In the genomic region with DNA sequence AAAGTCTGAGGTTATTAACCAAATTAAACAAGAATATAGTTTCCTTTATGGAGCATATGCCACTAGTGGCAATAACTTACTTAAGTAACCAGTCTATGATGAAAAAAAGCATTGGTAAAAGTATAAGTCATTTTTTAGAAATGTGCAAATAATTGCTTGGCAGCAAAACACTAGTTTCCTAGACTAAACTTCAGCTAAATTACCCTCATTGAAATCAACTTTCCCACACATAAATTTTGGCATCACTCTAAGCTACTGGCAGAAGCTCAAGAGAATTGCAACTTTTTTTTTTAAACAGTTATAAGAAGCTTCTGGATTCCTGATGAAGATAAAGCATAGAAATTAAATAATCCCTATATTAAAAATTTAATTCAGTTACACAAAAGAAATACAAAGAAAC, we compare ENCODE assay signal across 23 cellular contexts. TPM values are rescaled to one million over a fixed set of nuclear protein-coding genes. Genes with fewer than 3 reads are reported as not detected.
DNase-seq lines count a peak whose midpoint lies in the region; ATAC-seq and TF ChIP-seq lines count a peak whose summit lies in the region.
"Had no signal": no experiment of that assay in that cellular context is flagged by ENCODE, and none has a peak within 500 bp of the region (broad histone marks: within the 10 kb centered on the region; RNA-seq: fewer than 3 reads in every experiment).

No MANE protein-coding gene starts in this region.

- H3K9me3 Mint-ChIP-seq in chondrocyte (ENCODE audit: low read depth) = no peaks in the 10 kb centered on the region
- no peaks in the 10 kb centered on the region for H3K9me3 Mint-ChIP-seq in naive thymus-derived CD8-positive, alpha-beta T cell
- H3K9me3 Mint-ChIP-seq: activated CD4-positive, alpha-beta T cell treated with anti-CD3 and anti-CD28 coated beads, Interleukin-2, amount 10 ng/mL, durations not matched to agents 7 days and 5 days; activated naive CD8-positive, alpha-beta T cell treated with anti-CD3 and anti-CD28 coated beads, Interleukin-2, amount 50 U/mL, for 24 hours; CD8-positive, alpha-beta memory T cell; immature natural killer cell; naive B cell; T-cell had no signal

- POLR2A ChIA-PET in AG04449 (lab: Yijun Ruan, JAX) = no interaction called here
- POLR2A ChIA-PET in naive thymus-derived CD8-positive, alpha-beta T cell (lab: Charles Lee) = no interaction called here

- TF ChIP-seq CTCF in AG04449 (IDR thresholded peaks at IDR 0.05; ENCODE audit: insufficient read depth, low read length, missing control alignments) = no peak
- no peak for TF ChIP-seq CTCF in chondrocyte (IDR thresholded peaks at IDR 0.05)

- H3K4me1 Mint-ChIP-seq in chondrocyte (ENCODE audit: low read depth) = peaks cover 54% of the 10 kb centered on the region
- H3K4me1 Mint-ChIP-seq in naive thymus-derived CD8-positive, alpha-beta T cell = peaks cover 0 to 2% (median 0%) of the 10 kb centered on the region in 4 donors
- H3K4me1 Mint-ChIP-seq: activated CD4-positive, alpha-beta T cell treated with anti-CD3 and anti-CD28 coated beads, Interleukin-2, amount 10 ng/mL, durations not matched to agents 7 days and 5 days; activated naive CD8-positive, alpha-beta T cell treated with anti-CD3 and anti-CD28 coated beads, Interleukin-2, amount 50 U/mL, for 24 hours; CD8-positive, alpha-beta memory T cell; immature natural killer cell; naive B cell; T-cell had no signal

- H3K4me3 Mint-ChIP-seq in chondrocyte (ENCODE audit: unreplicated experiment) = no peak overlapping the region
- H3K4me3 Mint-ChIP-seq in naive thymus-derived CD8-positive, alpha-beta T cell = no peak overlapping the region
- H3K4me3 Mint-ChIP-seq: activated CD4-positive, alpha-beta T cell treated with anti-CD3 and anti-CD28 coated beads, Interleukin-2, amount 10 ng/mL, durations not matched to agents 7 days and 5 days; activated naive CD8-positive, alpha-beta T cell treated with anti-CD3 and anti-CD28 coated beads, Interleukin-2, amount 50 U/mL, for 24 hours; CD8-positive, alpha-beta memory T cell; immature natural killer cell; naive B cell; T-cell had no signal

- ATAC-seq in GM19035 (IDR thresholded peaks at IDR 0.05; ENCODE audit: unreplicated experiment) = no peak
- ATAC-seq in naive thymus-derived CD8-positive, alpha-beta T cell = no peak
- ATAC-seq: activated naive CD8-positive, alpha-beta T cell treated with anti-CD3 and anti-CD28 coated beads, Interleukin-2, amount 50 U/mL, for 24 hours; esophagus mucosa; heart left ventricle; T-cell had no signal

- CTCF ChIA-PET in AG04449 (lab: Yijun Ruan, JAX) = interaction anchor here (1.4 kb wide), 1 partner anchor 148 kb away, joined by 4 read pairs; no protein-coding TSS in a partner anchor

- peaks cover 2% of the 10 kb centered on the region for H3K36me3 Mint-ChIP-seq in chondrocyte (ENCODE audit: low read depth)
- peaks cover 6 to 28% (median 14%) of the 10 kb centered on the region in 3 donors for H3K36me3 Mint-ChIP-seq in naive thymus-derived CD8-positive, alpha-beta T cell

- DNase-seq in AG04449 (ENCODE audit: low read depth, low spot score) (peak; percentile 21), M059J (ENCODE audit: low read depth) (peak; percentile 27), chondrocyte (ENCODE audit: low spot score) (no peak), medulla oblongata (ENCODE audit: extremely low spot score) (peak; percentile 20), G401 (ENCODE audit: low spot score) (no peak), NCI-H345 (lab: John Stamatoyannopoulos, UW) (no peak)
- no peak for DNase-seq in naive thymus-derived CD8-positive, alpha-beta T cell
- DNase-seq: activated CD4-positive, alpha-beta T cell treated with anti-CD3 and anti-CD28 coated beads, Interleukin-2, amount 10 ng/mL, durations not matched to agents 7 days and 5 days; activated naive CD8-positive, alpha-beta T cell treated with anti-CD3 and anti-CD28 coated beads, Interleukin-2, amount 50 U/mL, for 24 hours; CD8-positive, alpha-beta memory T cell; DND-41; heart left ventricle; immature natural killer cell; Kasumi-1; naive B cell; NCI-H1417 treated with DMSO at 0.1 percent for 48 hours; SHP77 treated with DMSO at 0.1 percent for 48 hours; stimulated activated CD4-positive, alpha-beta T cell treated with anti-CD3 and anti-CD28 coated beads, Interleukin-4, amount 100 ng/mL, for 1 hour; T-cell had no signal

- in situ Hi-C loops in G401 (cut with HindIII; ENCODE audit: low sequenced_read_pairs) = no loop called here

- peak overlapping the region; percentile 90 for H3K27ac Mint-ChIP-seq in chondrocyte (ENCODE audit: unreplicated experiment)
- H3K27ac Mint-ChIP-seq in naive thymus-derived CD8-positive, alpha-beta T cell = no peak overlapping the region
- H3K27ac Mint-ChIP-seq: activated CD4-positive, alpha-beta T cell treated with anti-CD3 and anti-CD28 coated beads, Interleukin-2, amount 10 ng/mL, durations not matched to agents 7 days and 5 days; activated naive CD8-positive, alpha-beta T cell treated with anti-CD3 and anti-CD28 coated beads, Interleukin-2, amount 50 U/mL, for 24 hours; immature natural killer cell; T-cell had no signal

- no peak overlapping the region for H3K4me3 ChIP-seq in AG04449 (ENCODE audit: low read depth, low read length)
- H3K4me3 ChIP-seq: heart left ventricle, prostate gland, skin epidermis had no signal

- no peaks in the 10 kb centered on the region for H3K27me3 Mint-ChIP-seq in chondrocyte (ENCODE audit: low read depth)
- no peaks in the 10 kb centered on the region for H3K27me3 Mint-ChIP-seq in naive thymus-derived CD8-positive, alpha-beta T cell
- H3K27me3 Mint-ChIP-seq: activated CD4-positive, alpha-beta T cell treated with anti-CD3 and anti-CD28 coated beads, Interleukin-2, amount 10 ng/mL, durations not matched to agents 7 days and 5 days; activated naive CD8-positive, alpha-beta T cell treated with anti-CD3 and anti-CD28 coated beads, Interleukin-2, amount 50 U/mL, for 24 hours; CD8-positive, alpha-beta memory T cell; naive B cell; T-cell had no signal

RNA-seq across cellular contexts. Expression of gene CCDC34, which starts 12.5 kb away (rescaled TPM):
- 15.3 and 23.5 TPM in 2 replicates for total RNA-seq in M059J (2014; rRNA removed; shearing (Covaris generic))
- 3.6 to 12.6 TPM (median 4.3 TPM) in 3 replicates for total RNA-seq in chondrocyte
- 6.0 and 8.2 TPM in 2 replicates for total RNA-seq in G401 (2014; rRNA removed; shearing (Covaris generic))
- total RNA-seq in naive thymus-derived CD8-positive, alpha-beta T cell = 1 to 10 TPM; 4.2 to 4.7 TPM
- 1 to 10 TPM; 1.8 to 2.4 (median 2.3) TPM for polyA plus RNA-seq in naive thymus-derived CD8-positive, alpha-beta T cell

Comparison
In these comparisons a context has a peak if more than half of its experiments do, and no peak if none do; other contexts are left out.
1. DNase-seq: peak in AG04449 (single experiment), M059J (single experiment) and medulla oblongata (single experiment); none in chondrocyte (single experiment), G401 (single experiment), NCI-H345 (single experiment) and naive thymus-derived CD8-positive, alpha-beta T cell (0 of 10).